Comparison of ENCODE assay signal across 15 cellular contexts in the genomic region with DNA sequence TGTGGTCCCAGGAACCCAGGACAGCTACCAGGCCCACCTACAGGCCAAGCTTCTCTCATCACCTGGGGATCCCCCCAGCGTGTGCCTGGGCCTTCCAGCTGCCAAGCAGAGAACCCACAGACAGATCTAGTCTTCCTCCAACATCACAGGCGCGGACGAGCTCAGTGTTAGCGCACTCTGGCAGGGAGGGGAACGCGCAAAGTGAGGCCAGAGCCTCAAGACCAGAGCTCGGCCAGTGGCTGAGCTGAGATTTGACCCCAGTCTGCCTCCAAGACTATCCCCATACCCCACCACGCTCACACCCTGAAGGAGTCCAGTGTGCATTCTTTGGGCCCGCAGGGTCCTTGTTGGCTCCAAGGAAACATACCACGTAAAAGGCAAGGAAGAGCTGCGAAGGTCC. TPM values are rescaled to one million over a fixed set of nuclear protein-coding genes. Genes with fewer than 3 reads are reported as not detected.
A peak's percentile ranks its signal among the peaks of the same experiment; 100 is the strongest.
DNase-seq lines count a peak whose midpoint lies in the region; ATAC-seq and TF ChIP-seq lines count a peak whose summit lies in the region.
"Had no signal": no experiment of that assay in that cellular context is flagged by ENCODE, and none has a peak within 500 bp of the region (broad histone marks: within the 10 kb centered on the region; RNA-seq: fewer than 3 reads in every experiment).

No MANE protein-coding gene starts in this region.

- H3K4me3 Mint-ChIP-seq in neural progenitor cell = no peak overlapping the region
- no peak overlapping the region for H3K4me3 Mint-ChIP-seq in stimulated activated naive CD8-positive, alpha-beta T cell treated with anti-CD3 and anti-CD28 coated beads, Interleukin-15, amount 100 ng/mL, for 72 hours

- TF ChIP-seq CTCF in heart right ventricle (IDR thresholded peaks at IDR 0.05) (no peak), Panc1 (IDR thresholded peaks at IDR 0.05) (no peak), neural progenitor cell (IDR thresholded peaks at IDR 0.05) (no peak), vagina (IDR thresholded peaks at IDR 0.05) (no peak)

- H3K9ac ChIP-seq in neural progenitor cell = no peak overlapping the region

- POLR2A ChIA-PET in Panc1 (lab: Charles Lee) = interaction anchor here (0.6 kb wide), 2 partner anchors 8 to 74 kb away, joined by 4 to 5 read pairs; no protein-coding TSS in a partner anchor

- no TSS peak for BruUV-seq in Panc1 (replicated peaks; lab: Mats Ljungman, UMichigan)

- peaks cover 33% of the 10 kb centered on the region for H3K79me2 ChIP-seq in neural progenitor cell (ENCODE audit: low read depth)

- no peak for ATAC-seq in heart right ventricle
- ATAC-seq in left cardiac atrium = no peak
- ATAC-seq in Panc1 = no peak
- no peak for ATAC-seq in stimulated activated naive CD8-positive, alpha-beta T cell treated with anti-CD3 and anti-CD28 coated beads, Interleukin-15, amount 100 ng/mL, for 72 hours

- peaks cover 0 to 65% (median 14%) of the 10 kb centered on the region in 9 donors for H3K36me3 ChIP-seq in heart right ventricle
- peaks cover 19% of the 10 kb centered on the region for H3K36me3 ChIP-seq in Panc1 (ENCODE audit: control insufficient read depth, insufficient read depth, low read length)
- H3K36me3 ChIP-seq in neural progenitor cell = no peaks in the 10 kb centered on the region
- peaks cover 0 to 41% of the 10 kb centered on the region in 2 donors for H3K36me3 ChIP-seq in vagina

- H3K27ac ChIP-seq in heart right ventricle (peak overlapping the region in 7 of 10 donors; percentile 41 to 97 (median 93)), Panc1 (ENCODE audit: low read length) (peak overlapping the region; percentile 97), neural progenitor cell (no peak overlapping the region), vagina (peak overlapping the region; percentile 89)

- CTCF ChIA-PET in Panc1 (lab: Charles Lee) = interaction anchor here (0.8 to 0.9 kb wide), 2 partner anchors 74 to 270 kb away, joined by 4 to 5 read pairs; no protein-coding TSS in a partner anchor

- H3K27me3 ChIP-seq in heart right ventricle = no peaks in the 10 kb centered on the region
- no peaks in the 10 kb centered on the region for H3K27me3 ChIP-seq in Panc1 (ENCODE audit: control insufficient read depth, insufficient read depth, low read length)
- no peaks in the 10 kb centered on the region for H3K27me3 ChIP-seq in neural progenitor cell
- no peaks in the 10 kb centered on the region for H3K27me3 ChIP-seq in vagina

- H4K20me1 ChIP-seq in neural progenitor cell (ENCODE audit: low read depth) = peaks cover 23% of the 10 kb centered on the region

- H3K9me3 Mint-ChIP-seq in neural progenitor cell = no peaks in the 10 kb centered on the region
- H3K9me3 Mint-ChIP-seq in stimulated activated naive CD8-positive, alpha-beta T cell treated with anti-CD3 and anti-CD28 coated beads, Interleukin-15, amount 100 ng/mL, for 72 hours = no peaks in the 10 kb centered on the region

- H3K9me3 ChIP-seq in heart right ventricle = no peaks in the 10 kb centered on the region
- no peaks in the 10 kb centered on the region for H3K9me3 ChIP-seq in Panc1 (ENCODE audit: control insufficient read depth, insufficient read depth, low read depth, low read length)
- H3K9me3 ChIP-seq in neural progenitor cell (ENCODE audit: low read depth) = no peaks in the 10 kb centered on the region
- H3K9me3 ChIP-seq in vagina = no peaks in the 10 kb centered on the region

- H3K4me1 Mint-ChIP-seq in neural progenitor cell = peaks cover 32% of the 10 kb centered on the region
- peaks cover 50% of the 10 kb centered on the region for H3K4me1 Mint-ChIP-seq in stimulated activated naive CD8-positive, alpha-beta T cell treated with anti-CD3 and anti-CD28 coated beads, Interleukin-15, amount 100 ng/mL, for 72 hours

- H3K27me3 Mint-ChIP-seq in neural progenitor cell (ENCODE audit: insufficient read depth, low read depth) = no peaks in the 10 kb centered on the region
- no peaks in the 10 kb centered on the region for H3K27me3 Mint-ChIP-seq in stimulated activated naive CD8-positive, alpha-beta T cell treated with anti-CD3 and anti-CD28 coated beads, Interleukin-15, amount 100 ng/mL, for 72 hours

- H3K36me3 Mint-ChIP-seq in neural progenitor cell = peaks cover 20% of the 10 kb centered on the region

- TF ChIP-seq POLR2A in vagina (IDR thresholded peaks at IDR 0.05) = no peak

- H3K4me2 ChIP-seq in neural progenitor cell = no peak overlapping the region

- intact Hi-C loops in heart right ventricle (cut with DNase I) = loop anchor here in 7 of 10 donors (5.0 to 10.0 kb wide), 4 partner anchors 94 to 337 kb away; a partner anchor contains a TSS
- intact Hi-C loops in left cardiac atrium (cut with DNase I) = loop anchor here in 1 of 2 donors (5.0 kb wide), 1 partner anchor 94 kb away; no protein-coding TSS in a partner anchor
- intact Hi-C loops in Panc1 (cut with micrococcal nuclease; ENCODE audit: unreplicated experiment) = no loop called here
- intact Hi-C loops in vagina (cut with DNase I) = loop anchor here (5.0 kb wide), 1 partner anchor 269 kb away; no protein-coding TSS in a partner anchor

- H3K4me1 ChIP-seq in heart right ventricle (peaks cover 32 to 92% (median 67%) of the 10 kb centered on the region in 9 donors), Panc1 (ENCODE audit: control insufficient read depth, insufficient read depth, low read length) (peaks cover 77% of the 10 kb centered on the region), neural progenitor cell (peaks cover 18% of the 10 kb centered on the region), vagina (peaks cover 90% of the 10 kb centered on the region)

- WGBS in heart right ventricle, 2 donors = 83 to 85% methylated on average over 12 of the region's 12 CpGs

- H2AFZ ChIP-seq in neural progenitor cell (replicated peaks) = no peak overlapping the region

- peak overlapping the region; percentile 62 for H3K27ac Mint-ChIP-seq in neural progenitor cell
- peak overlapping the region in 1 of 2 donors; percentile 17 for H3K27ac Mint-ChIP-seq in stimulated activated naive CD8-positive, alpha-beta T cell treated with anti-CD3 and anti-CD28 coated beads, Interleukin-15, amount 100 ng/mL, for 72 hours

- no peak for DNase-seq in heart right ventricle
- no peak for DNase-seq in left cardiac atrium
- DNase-seq in Panc1 (ENCODE audit: low read depth, low spot score) = no peak
- DNase-seq in neural progenitor cell (ENCODE audit: low spot score) = no peak
- DNase-seq in vagina (ENCODE audit: extremely low spot score in 2 of 2) = no peak
- DNase-seq in cerebellar cortex (ENCODE audit: low spot score) = no peak
- no peak for DNase-seq in stimulated activated naive CD8-positive, alpha-beta T cell treated with anti-CD3 and anti-CD28 coated beads, Interleukin-15, amount 100 ng/mL, for 72 hours
- DNase-seq in SW 1271 (lab: John Stamatoyannopoulos, UW) = no peak
- DNase-seq: activated CD4-positive, alpha-beta T cell treated with anti-CD3 and anti-CD28 coated beads, Interleukin-2, amount 50 U/mL, for 48 hours; activated naive CD4-positive, alpha-beta T cell; activated T-cell treated with anti-CD3 and anti-CD28 coated beads for 4 hours; anterior cingulate cortex; effector CD8-positive, alpha-beta T cell; EL; NCI-H510A had no signal

- in situ Hi-C loops in Panc1 (cut with HindIII; ENCODE audit: low pct_unique_long_range_greater_than_20kb, low sequenced_read_pairs) = no loop called here

- peaks cover 25% of the 10 kb centered on the region for H3F3A ChIP-seq in neural progenitor cell (ENCODE audit: low read depth)

- H3K4me3 ChIP-seq in heart right ventricle (peak overlapping the region in 1 of 10 donors; percentile 2), Panc1 (ENCODE audit: low read depth in 2 of 2, low read length in 2 of 2) (peak overlapping the region in 1 of 2 experiments; percentile 90; a peak in 2 of 4 replicates), neural progenitor cell (no peak overlapping the region), vagina (peak overlapping the region in 1 of 2 donors; percentile 1)

RNA-seq across cellular contexts. Expression of a gene that starts 5.1 kb away (rescaled TPM):
- total RNA-seq in heart right ventricle = 100 to 1,000 TPM; 359 to 690 (median 511) TPM
- polyA plus RNA-seq in heart right ventricle = 100 to 1,000 TPM; 414 to 528 TPM
- total RNA-seq in left cardiac atrium = 100 to 1,000 TPM; 250 to 412 TPM
- 1,799 TPM for total RNA-seq in Panc1 (2021; ENCODE audit: unreplicated experiment)
- 2,067 TPM for polyA plus RNA-seq in Panc1 (2012; ENCODE audit: insufficient read length)
- total RNA-seq in neural progenitor cell (ENCODE audit: low replicate concordance) = 92.6 and 124 TPM in 2 replicates
- total RNA-seq in vagina = 513 TPM

RNA-seq across cellular contexts. Expression of a gene that starts 12.8 kb away (rescaled TPM):
- 10 to 100 TPM in 1 of 10 donors, 1 to 10 TPM in 9; 1.2 to 25.8 (median 3.7) TPM for total RNA-seq in heart right ventricle
- polyA plus RNA-seq in heart right ventricle = 1 to 10 TPM; 3.8 to 7.3 TPM
- total RNA-seq in left cardiac atrium = 1 to 10 TPM; 3.3 to 7.2 TPM
- total RNA-seq in Panc1 (2021; ENCODE audit: unreplicated experiment) = 168 TPM
- polyA plus RNA-seq in Panc1 (2012; ENCODE audit: insufficient read length) = 158 TPM
- 2.7 and 9.5 TPM in 2 replicates for total RNA-seq in neural progenitor cell (ENCODE audit: low replicate concordance)
- 16.9 TPM for total RNA-seq in vagina
